8 cellular contexts compared by ENCODE assay signal in the genomic region with DNA sequence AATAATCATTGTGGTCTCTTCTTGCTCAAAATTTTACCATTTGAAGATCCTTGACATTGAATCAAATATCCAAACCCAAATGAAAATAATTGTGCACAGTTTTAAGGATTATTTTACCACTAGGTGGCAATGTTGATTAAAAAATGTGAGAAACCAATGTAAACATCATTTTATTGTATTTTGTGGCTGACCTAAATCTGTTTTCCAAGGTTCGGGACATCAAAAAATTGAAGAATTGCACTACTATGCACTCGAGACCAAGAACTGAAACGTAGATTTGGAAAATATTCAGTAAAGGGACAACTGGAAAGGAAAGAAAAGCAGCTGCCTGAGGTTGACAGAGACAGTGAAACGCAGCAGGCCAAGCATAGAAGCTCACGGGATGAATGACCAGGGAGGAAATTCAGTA.
A peak's percentile ranks its signal among the peaks of the same experiment; 100 is the strongest.
DNase-seq lines count a peak whose midpoint lies in the region; ATAC-seq and TF ChIP-seq lines count a peak whose summit lies in the region.

No MANE protein-coding gene starts in this region.

- H3K4me3 ChIP-seq in OCI-LY1 (ENCODE audit: low read depth, low read length, poor library complexity, severe bottlenecking), result no peak overlapping the region

- no peak overlapping the region for H3K9ac ChIP-seq in OCI-LY1 (ENCODE audit: low read length)

- ATAC-seq in GM21825 (IDR thresholded peaks at IDR 0.05; ENCODE audit: unreplicated experiment) (no peak), GM19035 (IDR thresholded peaks at IDR 0.05; ENCODE audit: unreplicated experiment) (no peak)

- H4K20me1 ChIP-seq in OCI-LY1 (ENCODE audit: insufficient read depth, low read length), result no peaks in the 10 kb centered on the region

- no peak overlapping the region for H3K4me2 ChIP-seq in OCI-LY1 (ENCODE audit: low read length)

- TF ChIP-seq CTCF in OCI-LY1 (IDR thresholded peaks at IDR 0.05; ENCODE audit: low read length), result peak; percentile 69

- DNase-seq in SIG-M5 treated with dmso at 0.1 percent for 504 hours (lab: John Stamatoyannopoulos, UW; ENCODE audit: unreplicated experiment) (peak; percentile 19), SIG-M5 (lab: John Stamatoyannopoulos, UW) (no peak), fibroblast of gingiva (ENCODE audit: low read depth) (peak; percentile 56), pons (ENCODE audit: low spot score) (peak; percentile 61), DMS79 treated with DMSO at 0.1 percent for 48 hours (lab: John Stamatoyannopoulos, UW) (no peak)

- H3K4me1 ChIP-seq in OCI-LY1 (ENCODE audit: insufficient read depth, low read length, severe bottlenecking), result no peaks in the 10 kb centered on the region

- H3K9me3 ChIP-seq in OCI-LY1 (ENCODE audit: low read length), result no peaks in the 10 kb centered on the region

- H2AFZ ChIP-seq in OCI-LY1 (ENCODE audit: low read length), result no peak overlapping the region

- no peak overlapping the region for H3K27ac ChIP-seq in OCI-LY1 (ENCODE audit: low read depth, low read length, poor library complexity, severe bottlenecking)

- no peaks in the 10 kb centered on the region for H3F3A ChIP-seq in OCI-LY1 (ENCODE audit: insufficient read depth, low read length)

- H3K27me3 ChIP-seq in OCI-LY1 (ENCODE audit: insufficient read depth, low read length), result peaks cover 4% of the 10 kb centered on the region; the same call in 1 of the 2 replicates

- H3K79me2 ChIP-seq in OCI-LY1 (ENCODE audit: insufficient read depth, low read length), result no peaks in the 10 kb centered on the region

- no peaks in the 10 kb centered on the region for H3K9me2 ChIP-seq in OCI-LY1 (ENCODE audit: low read depth, low read length)

- H3K36me3 ChIP-seq in OCI-LY1 (ENCODE audit: insufficient read depth, low read length), result no peaks in the 10 kb centered on the region

Comparison
In these comparisons a context has a peak if more than half of its experiments do, and no peak if none do; other contexts are left out.
1. DNase-seq: peak in SIG-M5 treated with dmso at 0.1 percent for 504 hours (single experiment), fibroblast of gingiva (single experiment) and pons (single experiment); none in SIG-M5 (single experiment) and DMS79 treated with DMSO at 0.1 percent for 48 hours (single experiment).